Comparison of ENCODE assay signal across 29 cellular contexts in genomic region chr18:52963481-52963880, GRCh38.
"Had no signal": no experiment of that assay in that cellular context is flagged by ENCODE, and none has a peak within 500 bp of the region (broad histone marks: within the 10 kb centered on the region; RNA-seq: fewer than 3 reads in every experiment).

No MANE protein-coding gene starts in this region.

- H3K27me3 ChIP-seq: left lung, neural progenitor cell, neutrophil, ovary, right atrium auricular region, right lobe of liver, suprapubic skin, tibial artery, uterus had no signal

- H3K9me3 ChIP-seq: neutrophil, ovary, right atrium auricular region, right lobe of liver, suprapubic skin, thoracic aorta, uterus had no signal

- H3K4me3 Mint-ChIP-seq: mesothelial cell of epicardium; naive B cell; natural killer cell; nephron progenitor cell; neural progenitor cell; stimulated activated naive B cell treated with anti-CD40 and anti-IgM and Interleukin-4, amounts not matched to agents 10 μg/mL and 1 μg/mL and 100 μg/mL, for 72 hours; type B pancreatic cell had no signal

- H3K27me3 Mint-ChIP-seq: naive B cell; stimulated activated naive B cell treated with anti-CD40 and anti-IgM and Interleukin-4, amounts not matched to agents 10 μg/mL and 1 μg/mL and 100 μg/mL, for 72 hours; type B pancreatic cell had no signal

- H2AFZ ChIP-seq: neural progenitor cell had no signal

- H3K36me3 ChIP-seq: left lung, lower lobe of right lung, neural progenitor cell, neutrophil, ovary, right atrium auricular region, right lobe of liver, suprapubic skin, thoracic aorta, tibial artery, uterus had no signal

- H3K9me3 Mint-ChIP-seq: mesothelial cell of epicardium; neural progenitor cell; stimulated activated naive B cell treated with anti-CD40 and anti-IgM and Interleukin-4, amounts not matched to agents 10 μg/mL and 1 μg/mL and 100 μg/mL, for 72 hours; type B pancreatic cell had no signal

- H3K36me3 Mint-ChIP-seq: mesothelial cell of epicardium; naive B cell; natural killer cell; neural progenitor cell; stimulated activated naive B cell treated with anti-CD40 and anti-IgM and Interleukin-4, amounts not matched to agents 10 μg/mL and 1 μg/mL and 100 μg/mL, for 72 hours; type B pancreatic cell had no signal

- H3K4me2 ChIP-seq: neural progenitor cell had no signal

- DNase-seq: hypothalamus; kidney; left colon; left lung; lower lobe of right lung; mammary epithelial cell; mesenchymal stem cell; naive B cell; natural killer cell; nephron progenitor cell; occipital lobe; ovary; right lobe of liver; stimulated activated CD4-positive, alpha-beta T cell treated with anti-CD3 and anti-CD28 coated beads, Interleukin-12 subunit alpha, Interleukin-12 subunit beta, amount 100 ng/mL, for 4 hours; stimulated activated CD4-positive, alpha-beta T cell treated with anti-CD3 and anti-CD28 coated beads, Interleukin-15, amount 100 ng/mL, for 24 hours; stimulated activated CD4-positive, alpha-beta T cell treated with anti-CD3 and anti-CD28 coated beads, Interleukin-2, amount 100 ng/mL, for 24 hours; stimulated activated CD4-positive, alpha-beta T cell treated with anti-CD3 and anti-CD28 coated beads, Interleukin-4, amount 100 ng/mL, for 1 hour; stimulated activated naive B cell treated with anti-CD40 and anti-IgM and Interleukin-4, amounts not matched to agents 10 μg/mL and 1 μg/mL and 100 μg/mL, for 72 hours; stimulated activated naive CD8-positive, alpha-beta T cell treated with anti-CD3 and anti-CD28 coated beads, Interleukin-15, Interleukin-2, amounts not matched to agents 100 U/mL and 50 U/mL, for 24 hours; tibial artery; uterus had no signal

- H3K4me1 Mint-ChIP-seq: naive B cell; natural killer cell; nephron progenitor cell; neural progenitor cell; stimulated activated naive B cell treated with anti-CD40 and anti-IgM and Interleukin-4, amounts not matched to agents 10 μg/mL and 1 μg/mL and 100 μg/mL, for 72 hours had no signal

- H3K4me1 ChIP-seq: left lung, lower lobe of right lung, neural progenitor cell, right atrium auricular region, right lobe of liver, suprapubic skin, tibial artery, uterus had no signal

- H3K4me3 ChIP-seq: left lung, lower lobe of right lung, neural progenitor cell, ovary, right atrium auricular region, right lobe of liver, suprapubic skin, thoracic aorta, tibial artery, uterus had no signal

- H3K27ac Mint-ChIP-seq: mesothelial cell of epicardium; naive B cell; natural killer cell; nephron progenitor cell; neural progenitor cell; progenitor cell of endocrine pancreas; stimulated activated naive B cell treated with anti-CD40 and anti-IgM and Interleukin-4, amounts not matched to agents 10 μg/mL and 1 μg/mL and 100 μg/mL, for 72 hours; type B pancreatic cell had no signal

- H3K9ac ChIP-seq: neural progenitor cell had no signal

- ATAC-seq: left colon; left lung; lower lobe of right lung; natural killer cell; right lobe of liver; stimulated activated naive B cell treated with anti-CD40 and anti-IgM and Interleukin-4, amounts not matched to agents 10 μg/mL and 1 μg/mL and 100 μg/mL, for 72 hours; stimulated activated naive CD8-positive, alpha-beta T cell treated with anti-CD3 and anti-CD28 coated beads, Interleukin-15, Interleukin-2, amounts not matched to agents 100 U/mL and 50 U/mL, for 24 hours had no signal

- H3K27ac ChIP-seq: left lung, lower lobe of right lung, neural progenitor cell, neutrophil, ovary, right atrium auricular region, right lobe of liver, suprapubic skin, thoracic aorta, tibial artery, uterus had no signal
